ENCODE assay signal across 16 cellular contexts in genomic region chr17:78738245-78738644, GRCh38. TPM values are rescaled to one million over a fixed set of nuclear protein-coding genes. Genes with fewer than 3 reads are reported as not detected.
A peak's percentile ranks its signal among the peaks of the same experiment; 100 is the strongest.
DNase-seq lines count a peak whose midpoint lies in the region; ATAC-seq and TF ChIP-seq lines count a peak whose summit lies in the region.
"Had no signal": no experiment of that assay in that cellular context is flagged by ENCODE, and none has a peak within 500 bp of the region (broad histone marks: within the 10 kb centered on the region; RNA-seq: fewer than 3 reads in every experiment).

No MANE protein-coding gene starts in this region.

- no peak for TF ChIP-seq CTCF in DOHH2 (IDR thresholded peaks at IDR 0.05; ENCODE audit: low read depth, low read length, poor library complexity, severe bottlenecking)

- H3F3A ChIP-seq in DOHH2 (ENCODE audit: control insufficient read depth, insufficient read depth), result peaks cover 57% of the 10 kb centered on the region

- no peaks in the 10 kb centered on the region for H3K27me3 Mint-ChIP-seq in activated CD4-positive, alpha-beta T cell treated with anti-CD3 and anti-CD28 coated beads for 36 hours
- no peaks in the 10 kb centered on the region for H3K27me3 Mint-ChIP-seq in activated CD4-positive, alpha-beta T cell treated with anti-CD3 and anti-CD28 coated beads, Interleukin-2, amount 10 ng/mL, durations not matched to agents 7 days and 5 days
- no peaks in the 10 kb centered on the region for H3K27me3 Mint-ChIP-seq in activated T-helper 2 cell treated with anti-CD3 and anti-CD28 coated beads, Interferon-gamma antibody, Interleukin-2, Interleukin-4, amounts not matched to agents 10 μg/mL and 5 μg/mL and 100 μg/mL, durations not matched to agents 14 hours and 24 hours and 36 hours (ENCODE audit: low read depth)

- H3K9me3 ChIP-seq in DOHH2 (ENCODE audit: control insufficient read depth, insufficient read depth, low read length) (no peaks in the 10 kb centered on the region), neuronal stem cell (replicated peaks in 1 of 2; ENCODE audit: control insufficient read depth in 2 of 2, insufficient read depth in 1 of 2, low read depth in 1 of 2, low read length in 2 of 2) (no peaks in the 10 kb centered on the region)
- H3K9me3 ChIP-seq: thoracic aorta had no signal

- POLR2A ChIA-PET in activated CD4-positive, alpha-beta T cell treated with anti-CD3 and anti-CD28 coated beads for 36 hours (lab: Charles Lee), result no interaction called here
- POLR2A ChIA-PET in activated CD4-positive, alpha-beta T cell treated with anti-CD3 and anti-CD28 coated beads, Interleukin-2, amount 10 ng/mL, durations not matched to agents 7 days and 5 days (lab: Charles Lee), result no interaction called here

- no peak overlapping the region for H2BK5ac ChIP-seq in neuronal stem cell (ENCODE audit: low read length)

- H3K36me3 Mint-ChIP-seq in activated CD4-positive, alpha-beta T cell treated with anti-CD3 and anti-CD28 coated beads for 36 hours (ENCODE audit: low read depth), result peaks cover 15% of the 10 kb centered on the region
- H3K36me3 Mint-ChIP-seq in activated CD4-positive, alpha-beta T cell treated with anti-CD3 and anti-CD28 coated beads, Interleukin-2, amount 10 ng/mL, durations not matched to agents 7 days and 5 days (ENCODE audit: low read depth), result peaks cover 55% of the 10 kb centered on the region
- peaks cover 26% of the 10 kb centered on the region for H3K36me3 Mint-ChIP-seq in activated T-helper 2 cell treated with anti-CD3 and anti-CD28 coated beads, Interferon-gamma antibody, Interleukin-2, Interleukin-4, amounts not matched to agents 10 μg/mL and 5 μg/mL and 100 μg/mL, durations not matched to agents 14 hours and 24 hours and 36 hours (ENCODE audit: low read depth)

- no peak for ATAC-seq in activated CD4-positive, alpha-beta T cell treated with anti-CD3 and anti-CD28 coated beads for 36 hours

- H3K27me3 ChIP-seq in DOHH2 (ENCODE audit: control insufficient read depth, low read length) (no peaks in the 10 kb centered on the region), neuronal stem cell (ENCODE audit: control insufficient read depth in 3 of 3, insufficient read depth in 3 of 3, low read depth in 1 of 3, low read length in 3 of 3) (no peaks in the 10 kb centered on the region)

- peak overlapping the region; percentile 90 for H3K27ac Mint-ChIP-seq in activated CD4-positive, alpha-beta T cell treated with anti-CD3 and anti-CD28 coated beads for 36 hours
- no peak overlapping the region for H3K27ac Mint-ChIP-seq in activated CD4-positive, alpha-beta T cell treated with anti-CD3 and anti-CD28 coated beads, Interleukin-2, amount 10 ng/mL, durations not matched to agents 7 days and 5 days
- H3K27ac Mint-ChIP-seq in activated T-helper 2 cell treated with anti-CD3 and anti-CD28 coated beads, Interferon-gamma antibody, Interleukin-2, Interleukin-4, amounts not matched to agents 10 μg/mL and 5 μg/mL and 100 μg/mL, durations not matched to agents 14 hours and 24 hours and 36 hours, result peak overlapping the region; percentile 11

- H3K14ac ChIP-seq in neuronal stem cell (ENCODE audit: low read length), result no peak overlapping the region

- no peaks in the 10 kb centered on the region for H3K9me3 Mint-ChIP-seq in activated CD4-positive, alpha-beta T cell treated with anti-CD3 and anti-CD28 coated beads for 36 hours (ENCODE audit: low read depth)
- no peaks in the 10 kb centered on the region for H3K9me3 Mint-ChIP-seq in activated CD4-positive, alpha-beta T cell treated with anti-CD3 and anti-CD28 coated beads, Interleukin-2, amount 10 ng/mL, durations not matched to agents 7 days and 5 days
- H3K9me3 Mint-ChIP-seq in activated T-helper 2 cell treated with anti-CD3 and anti-CD28 coated beads, Interferon-gamma antibody, Interleukin-2, Interleukin-4, amounts not matched to agents 10 μg/mL and 5 μg/mL and 100 μg/mL, durations not matched to agents 14 hours and 24 hours and 36 hours, result no peaks in the 10 kb centered on the region

- H2BK15ac ChIP-seq in neuronal stem cell (ENCODE audit: low read length), result no peak overlapping the region

- peaks cover 86% of the 10 kb centered on the region for H3K79me2 ChIP-seq in DOHH2 (ENCODE audit: control insufficient read depth, low read length)

- H3K79me1 ChIP-seq in neuronal stem cell (ENCODE audit: low read depth, low read length), result peaks cover 7% of the 10 kb centered on the region

- H3K4me2 ChIP-seq in DOHH2 (ENCODE audit: low read length) (peak overlapping the region; percentile 84), neuronal stem cell (ENCODE audit: insufficient read depth, low read length, poor library complexity, severe bottlenecking) (no peak overlapping the region)

- no peak overlapping the region for H3K4me3 Mint-ChIP-seq in activated CD4-positive, alpha-beta T cell treated with anti-CD3 and anti-CD28 coated beads for 36 hours
- no peak overlapping the region for H3K4me3 Mint-ChIP-seq in activated CD4-positive, alpha-beta T cell treated with anti-CD3 and anti-CD28 coated beads, Interleukin-2, amount 10 ng/mL, durations not matched to agents 7 days and 5 days
- no peak overlapping the region for H3K4me3 Mint-ChIP-seq in activated T-helper 2 cell treated with anti-CD3 and anti-CD28 coated beads, Interferon-gamma antibody, Interleukin-2, Interleukin-4, amounts not matched to agents 10 μg/mL and 5 μg/mL and 100 μg/mL, durations not matched to agents 14 hours and 24 hours and 36 hours (ENCODE audit: low read depth)

- H3K27ac ChIP-seq in DOHH2 (ENCODE audit: low read depth, low read length) (peak overlapping the region; percentile 96), neuronal stem cell (replicated peaks; ENCODE audit: low read length) (no peak overlapping the region)
- H3K27ac ChIP-seq: thoracic aorta had no signal

- no peak overlapping the region for H4K8ac ChIP-seq in neuronal stem cell (ENCODE audit: low read depth, low read length)

- no peaks in the 10 kb centered on the region for H4K20me1 ChIP-seq in DOHH2 (ENCODE audit: control insufficient read depth, insufficient read depth, low read depth, low read length)

- peaks cover 88% of the 10 kb centered on the region for H3K4me1 ChIP-seq in DOHH2 (ENCODE audit: control insufficient read depth, low read length)
- peaks cover 0 to 9% of the 10 kb centered on the region in 2 donors for H3K4me1 ChIP-seq in neuronal stem cell (ENCODE audit: control insufficient read depth in 2 of 2, insufficient read depth in 1 of 2, low read depth in 1 of 2, low read length in 2 of 2)

- no peaks in the 10 kb centered on the region for H3K9me2 ChIP-seq in DOHH2 (replicated peaks; ENCODE audit: control insufficient read depth, low read length)

- no peak overlapping the region for H3K4ac ChIP-seq in neuronal stem cell (ENCODE audit: low read length)

- H3K36me3 ChIP-seq in DOHH2 (ENCODE audit: control insufficient read depth, low read length) (peaks cover 14% of the 10 kb centered on the region), neuronal stem cell (replicated peaks in 1 of 2; ENCODE audit: control insufficient read depth in 2 of 2, insufficient read depth in 2 of 2, low read length in 2 of 2) (peaks cover 2 to 3% of the 10 kb centered on the region in 2 donors)
- H3K36me3 ChIP-seq: thoracic aorta had no signal

- intact Hi-C loops in activated CD4-positive, alpha-beta T cell treated with anti-CD3 and anti-CD28 coated beads for 36 hours (cut with DNase I, micrococcal nuclease), result loop anchor here (5.0 kb wide), 2 partner anchors 39 to 356 kb away; no protein-coding TSS in a partner anchor
- intact Hi-C loops in activated T-helper 2 cell treated with anti-CD3 and anti-CD28 coated beads, Interferon-gamma antibody, Interleukin-2, Interleukin-4, amounts not matched to agents 10 μg/mL and 5 μg/mL and 100 μg/mL, durations not matched to agents 14 hours and 24 hours and 36 hours (cut with micrococcal nuclease), result loop anchor here (5.0 kb wide), 1 partner anchor 79 kb away; no protein-coding TSS in a partner anchor

- H3K4me1 Mint-ChIP-seq in activated CD4-positive, alpha-beta T cell treated with anti-CD3 and anti-CD28 coated beads for 36 hours, result peaks cover 89% of the 10 kb centered on the region
- peaks cover 90% of the 10 kb centered on the region for H3K4me1 Mint-ChIP-seq in activated CD4-positive, alpha-beta T cell treated with anti-CD3 and anti-CD28 coated beads, Interleukin-2, amount 10 ng/mL, durations not matched to agents 7 days and 5 days
- peaks cover 71% of the 10 kb centered on the region for H3K4me1 Mint-ChIP-seq in activated T-helper 2 cell treated with anti-CD3 and anti-CD28 coated beads, Interferon-gamma antibody, Interleukin-2, Interleukin-4, amounts not matched to agents 10 μg/mL and 5 μg/mL and 100 μg/mL, durations not matched to agents 14 hours and 24 hours and 36 hours (ENCODE audit: low read depth)

- peak overlapping the region; percentile 62 for H3K18ac ChIP-seq in neuronal stem cell (ENCODE audit: low read length)

- H4K91ac ChIP-seq in neuronal stem cell (ENCODE audit: low read depth, low read length, poor library complexity), result no peak overlapping the region

- H2AFZ ChIP-seq in neuronal stem cell (ENCODE audit: low read length), result no peak overlapping the region

- WGBS in neuronal stem cell (ENCODE audit: extremely low coverage in 2 of 2, insufficient read length in 2 of 2, insufficient replicate concordance in 1 of 2), 2 donors, result no CpG with 5 or more reads among the region's 6 CpGs

- DNase-seq in activated CD4-positive, alpha-beta T cell treated with anti-CD3 and anti-CD28 coated beads for 36 hours, result no peak
- DNase-seq in activated CD4-positive, alpha-beta T cell treated with anti-CD3 and anti-CD28 coated beads, Interleukin-2, amount 10 ng/mL, durations not matched to agents 7 days and 5 days, result no peak
- DNase-seq in activated T-helper 2 cell treated with anti-CD3 and anti-CD28 coated beads, Interferon-gamma antibody, Interleukin-2, Interleukin-4, amounts not matched to agents 10 μg/mL and 5 μg/mL and 100 μg/mL, durations not matched to agents 14 hours and 24 hours and 36 hours (ENCODE audit: low spot score), result no peak
- DNase-seq in neuronal stem cell (ENCODE audit: low spot score) (no peak), NCI-H2196 treated with DMSO at 0.1 percent for 48 hours (lab: John Stamatoyannopoulos, UW; ENCODE audit: unreplicated experiment) (no peak), NCI-H1092 treated with DMSO at 0.1 percent for 48 hours (lab: John Stamatoyannopoulos, UW) (no peak)
- no peak for DNase-seq in stimulated activated CD8-positive, alpha-beta memory T cell treated with anti-CD3 and anti-CD28 coated beads, Interleukin-4, amount 100 ng/mL, for 48 hours
- DNase-seq: ACHN, DND-41, Kasumi-1, NCI-H187 treated with DMSO at 0.1 percent for 48 hours, nucleus accumbens, SHP77 had no signal

- CTCF ChIA-PET in activated CD4-positive, alpha-beta T cell treated with anti-CD3 and anti-CD28 coated beads for 36 hours (lab: Charles Lee), result interaction anchor here (1.0 to 5.9 kb wide), 6 partner anchors 10 to 46 kb away, joined by 3 to 54 read pairs (median 10); no protein-coding TSS in a partner anchor
- CTCF ChIA-PET in activated CD4-positive, alpha-beta T cell treated with anti-CD3 and anti-CD28 coated beads, Interleukin-2, amount 10 ng/mL, durations not matched to agents 7 days and 5 days (lab: Charles Lee), result interaction anchor here (0.6 to 1.8 kb wide), 4 partner anchors 9 to 52 kb away, joined by 3 to 6 read pairs (median 3); no protein-coding TSS in a partner anchor

- no peak overlapping the region for H3K9ac ChIP-seq in neuronal stem cell (ENCODE audit: low read depth, low read length, poor library complexity)

- H2BK120ac ChIP-seq in neuronal stem cell (ENCODE audit: low read depth, low read length), result no peak overlapping the region

- H3K4me3 ChIP-seq in DOHH2 (ENCODE audit: low read length) (peak overlapping the region; percentile 86), neuronal stem cell (ENCODE audit: low read length in 2 of 2) (no peak overlapping the region)
- H3K4me3 ChIP-seq: smooth muscle cell, thoracic aorta had no signal

- H3K23ac ChIP-seq in neuronal stem cell (ENCODE audit: low read depth, low read length, poor library complexity), result no peak overlapping the region

- no peak overlapping the region for H2AK5ac ChIP-seq in neuronal stem cell (ENCODE audit: low read depth, low read length)

- H2BK12ac ChIP-seq in neuronal stem cell (ENCODE audit: low read length), result no peak overlapping the region

RNA-seq across cellular contexts. Expression of gene CYTH1, which starts 43.8 kb away (rescaled TPM):
- total RNA-seq in activated CD4-positive, alpha-beta T cell treated with anti-CD3 and anti-CD28 coated beads for 36 hours, result 100 to 1,000 TPM; 109 to 130 TPM
- 100 to 1,000 TPM; 244 to 251 TPM for total RNA-seq in activated CD4-positive, alpha-beta T cell treated with anti-CD3 and anti-CD28 coated beads, Interleukin-2, amount 10 ng/mL, durations not matched to agents 7 days and 5 days
- total RNA-seq in activated T-helper 2 cell treated with anti-CD3 and anti-CD28 coated beads, Interferon-gamma antibody, Interleukin-2, Interleukin-4, amounts not matched to agents 10 μg/mL and 5 μg/mL and 100 μg/mL, durations not matched to agents 14 hours and 24 hours and 36 hours, result 83.5 and 95.7 TPM in 2 replicates
- polyA plus RNA-seq in neuronal stem cell (2013, experiment 1 of 2), result 13.3 TPM
- polyA plus RNA-seq in neuronal stem cell (2013, experiment 2 of 2), result 13.8 TPM
